ENCODE assay signal across 8 cellular contexts in the genomic region with DNA sequence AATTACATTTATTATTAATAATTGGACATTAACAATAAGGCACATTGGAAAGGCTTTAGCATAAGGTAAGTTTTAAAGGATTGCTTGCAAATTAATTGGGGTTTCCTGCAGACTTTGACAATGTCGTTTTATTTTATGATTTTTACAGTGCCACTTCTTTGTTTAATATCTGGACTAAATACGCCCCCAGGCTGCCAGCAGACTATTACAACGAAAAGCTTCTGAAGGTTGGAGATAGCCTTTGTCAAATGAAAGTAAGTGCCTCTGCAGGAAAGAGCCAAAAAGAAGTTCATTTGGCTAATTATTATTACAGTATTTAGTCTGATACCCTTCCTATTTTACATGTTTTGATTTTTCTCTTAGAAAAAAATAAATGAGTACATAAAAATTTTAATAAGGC. TPM values are rescaled to one million over a fixed set of nuclear protein-coding genes. Genes with fewer than 3 reads are reported as not detected.
DNase-seq lines count a peak whose midpoint lies in the region; ATAC-seq and TF ChIP-seq lines count a peak whose summit lies in the region.

No MANE protein-coding gene starts in this region.

- H3K27me3 Mint-ChIP-seq in GM23338 (ENCODE audit: insufficient read depth, low read depth, poor library complexity) (no peaks in the 10 kb centered on the region), T-helper 17 cell (no peaks in the 10 kb centered on the region), glutamatergic neuron (ENCODE audit: unreplicated experiment) (no peaks in the 10 kb centered on the region)

- no peak for ATAC-seq in GM23338
- ATAC-seq in T-helper 17 cell, result no peak
- ATAC-seq in foreskin keratinocyte, result no peak
- ATAC-seq in GM18502 (IDR thresholded peaks at IDR 0.05; ENCODE audit: poor library complexity, unreplicated experiment), result no peak

- H3K4me3 Mint-ChIP-seq in GM23338, result no peak overlapping the region
- no peak overlapping the region for H3K4me3 Mint-ChIP-seq in T-helper 17 cell
- no peak overlapping the region for H3K4me3 Mint-ChIP-seq in glutamatergic neuron (ENCODE audit: unreplicated experiment)

- peak; percentile 27 for DNase-seq in AG20443 (ENCODE audit: low spot score)
- no peak for DNase-seq in GM23338 (ENCODE audit: low spot score)
- DNase-seq in T-helper 17 cell, result no peak
- DNase-seq in foreskin keratinocyte, result no peak
- no peak for DNase-seq in glutamatergic neuron
- DNase-seq in HuH-7.5 (ENCODE audit: low spot score), result no peak
- DNase-seq in coronary artery (ENCODE audit: low spot score), result no peak

- H3K36me3 ChIP-seq in GM23338 (ENCODE audit: insufficient read depth), result no peaks in the 10 kb centered on the region

- H3K9me3 Mint-ChIP-seq in GM23338 (no peaks in the 10 kb centered on the region), glutamatergic neuron (ENCODE audit: unreplicated experiment) (no peaks in the 10 kb centered on the region)

- H2AFZ ChIP-seq in GM23338, result peak overlapping the region; percentile 52

- H3K27me3 ChIP-seq in GM23338 (ENCODE audit: insufficient read depth), result no peaks in the 10 kb centered on the region
- no peaks in the 10 kb centered on the region for H3K27me3 ChIP-seq in foreskin keratinocyte

- no peaks in the 10 kb centered on the region for H3K4me1 ChIP-seq in GM23338 (ENCODE audit: insufficient read depth)
- peaks cover 34% of the 10 kb centered on the region for H3K4me1 ChIP-seq in foreskin keratinocyte

- H3K27ac Mint-ChIP-seq in GM23338 (peak overlapping the region; percentile 90), T-helper 17 cell (peak overlapping the region; percentile 96), glutamatergic neuron (ENCODE audit: unreplicated experiment) (no peak overlapping the region)

- TF ChIP-seq CTCF in GM23338 (conservative IDR thresholded peaks at IDR 0.05; ENCODE audit: low read depth in 2 of 2) (peak in 1 of 2 experiments; percentile 20; a peak in 1 of 4 replicates), foreskin keratinocyte (conservative IDR thresholded peaks at IDR 0.05) (peak; percentile 58), glutamatergic neuron (IDR thresholded peaks at IDR 0.05; ENCODE audit: partially characterized antibody, unreplicated experiment) (no peak), coronary artery (IDR thresholded peaks at IDR 0.05) (no peak)

- H3K36me3 Mint-ChIP-seq in GM23338 (ENCODE audit: low read depth) (peaks cover 2% of the 10 kb centered on the region; the same call in 1 of the 3 replicates), T-helper 17 cell (ENCODE audit: low read depth) (no peaks in the 10 kb centered on the region), glutamatergic neuron (ENCODE audit: unreplicated experiment) (no peaks in the 10 kb centered on the region)

- peaks cover 10% of the 10 kb centered on the region for H3K9me2 ChIP-seq in GM23338 (ENCODE audit: insufficient read depth)

- H4K20me1 ChIP-seq in GM23338 (replicated peaks; ENCODE audit: insufficient read depth), result no peaks in the 10 kb centered on the region

- no peaks in the 10 kb centered on the region for H3K79me2 ChIP-seq in GM23338 (replicated peaks; ENCODE audit: insufficient read depth)

- peaks cover 9% of the 10 kb centered on the region; the same call in 2 of the 3 replicates for H3K4me1 Mint-ChIP-seq in GM23338
- H3K4me1 Mint-ChIP-seq in T-helper 17 cell, result peaks cover 38% of the 10 kb centered on the region
- no peaks in the 10 kb centered on the region for H3K4me1 Mint-ChIP-seq in glutamatergic neuron (ENCODE audit: low read depth, unreplicated experiment)

- H3K4me3 ChIP-seq in GM23338, result no peak overlapping the region
- H3K4me3 ChIP-seq in coronary artery, result no peak overlapping the region

- no peaks in the 10 kb centered on the region for H3K9me3 ChIP-seq in T-helper 17 cell (ENCODE audit: control insufficient read depth, low read length, poor library complexity, severe bottlenecking)

- no peak overlapping the region for H3K4me2 ChIP-seq in GM23338

- no peaks in the 10 kb centered on the region for H3F3A ChIP-seq in GM23338 (replicated peaks; ENCODE audit: low read depth)

- H3K27ac ChIP-seq in GM23338 (ENCODE audit: low read depth), result no peak overlapping the region
- peak overlapping the region; percentile 59 for H3K27ac ChIP-seq in foreskin keratinocyte
- no peak overlapping the region for H3K27ac ChIP-seq in coronary artery

TF ChIP-seq in GM23338, 12 proteins besides CTCF, POLR2A, EP300 and RAD21 (continues in another document):
- TF ChIP-seq STAT1 (IDR thresholded peaks at IDR 0.05; ENCODE audit: unreplicated experiment) (no peak), EZH2phosphoT487 (IDR thresholded peaks at IDR 0.05; ENCODE audit: unreplicated experiment) (no peak), ZNF114 (CRISPR knock-in tag; IDR thresholded peaks at IDR 0.05) (no peak), CREB1 (CRISPR knock-in tag; IDR thresholded peaks at IDR 0.05; ENCODE audit: low read depth) (no peak), EZH2 (IDR thresholded peaks at IDR 0.05; ENCODE audit: low read depth, unreplicated experiment) (no peak), NANOG (IDR thresholded peaks at IDR 0.05; ENCODE audit: borderline replicate concordance) (no peak), REST (IDR thresholded peaks at IDR 0.05; ENCODE audit: unreplicated experiment) (no peak), JUNB (IDR thresholded peaks at IDR 0.05; ENCODE audit: unreplicated experiment) (no peak), POLR2AphosphoS5 (IDR thresholded peaks at IDR 0.05; ENCODE audit: low read depth) (no peak)

RNA-seq across cellular contexts. Expression of gene CFAP54, which starts 11.3 kb away (rescaled TPM):
- total RNA-seq in GM23338 (2014; rRNA removed; shearing (Covaris generic)), result 0.07 and 0.70 TPM in 2 replicates
- 0.30 and 0.76 TPM in 2 replicates for polyA plus RNA-seq in GM23338 (2016; fragmentation: Nextera tagmentation; extraction: Ambion mirVana)
- total RNA-seq in T-helper 17 cell, result 1 to 10 TPM; 1.2 to 1.3 TPM
- 0.78 and 0.85 TPM in 2 replicates for total RNA-seq in foreskin keratinocyte
- 0.35 and 0.43 TPM in 2 replicates for polyA plus RNA-seq in foreskin keratinocyte
- 0.15 TPM for total RNA-seq in glutamatergic neuron (ENCODE audit: unreplicated experiment)
